Comparison of ENCODE assay signal across 2 cellular contexts in the genomic region with DNA sequence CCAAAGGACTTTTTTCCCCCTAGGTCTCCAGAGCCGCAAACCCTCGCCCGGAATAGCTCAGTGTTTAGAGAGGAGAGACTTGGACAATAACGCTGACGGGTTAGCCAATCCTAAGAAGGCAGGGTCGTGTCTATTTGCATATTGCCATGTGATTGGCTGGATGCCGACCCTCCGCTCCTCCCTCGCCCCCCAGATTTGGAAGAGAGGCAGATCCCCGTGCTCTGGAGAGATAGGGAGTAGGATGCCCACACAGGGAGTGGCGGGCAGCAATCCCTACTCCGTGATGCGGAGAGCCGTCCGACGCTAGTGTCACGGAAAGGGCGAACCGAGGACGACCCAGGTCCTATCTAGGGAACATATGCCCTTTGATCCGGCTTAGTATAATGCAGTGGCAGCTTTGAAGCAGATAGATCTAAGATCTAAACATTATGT.
TF ChIP-seq lines count a peak whose summit lies in the region.

No MANE protein-coding gene starts in this region.

TF ChIP-seq in GM12891, 5 proteins besides CTCF, POLR2A, EP300 and RAD21:
- TF ChIP-seq POU2F2 (IDR thresholded peaks at IDR 0.05; ENCODE audit: low read depth, low read length) = peak; percentile 79; the same call in 1 of the 2 replicates
- TF ChIP-seq SPI1 (IDR thresholded peaks at IDR 0.05; ENCODE audit: low read depth, low read length) = no peak
TF ChIP-seq in GM12891: peak in this region for 1.

TF ChIP-seq in GM12878, 131 proteins besides CTCF, POLR2A, EP300 and RAD21:
- TF ChIP-seq POU2F2 (IDR thresholded peaks at IDR 0.05; ENCODE audit: borderline replicate concordance, low read depth, low read length) (peak; percentile 50; the same call in 1 of the 3 replicates), HCFC1 (IDR thresholded peaks at IDR 0.05; ENCODE audit: low read length) (no peak)
TF ChIP-seq in GM12878: peak in this region for 1.
